Comparison of ENCODE assay signal across 20 cellular contexts in genomic region chr5:80301342-80301741, GRCh38. TPM values are rescaled to one million over a fixed set of nuclear protein-coding genes. Genes with fewer than 3 reads are reported as not detected.
"Had no signal": no experiment of that assay in that cellular context is flagged by ENCODE, and none has a peak within 500 bp of the region (broad histone marks: within the 10 kb centered on the region; RNA-seq: fewer than 3 reads in every experiment).

No MANE protein-coding gene starts in this region.

RNA-seq across cellular contexts. Expression of gene SPZ1, which starts 18.5 kb away (rescaled TPM):
- total RNA-seq: activated naive CD4-positive, alpha-beta T cell treated with anti-CD3 and anti-CD28 coated beads for 36 hours; activated naive CD4-positive, alpha-beta T cell treated with anti-CD3 and anti-CD28 coated beads, Interleukin-2, amount 50 U/mL, for 72 hours; activated naive CD8-positive, alpha-beta T cell treated with anti-CD3 and anti-CD28 coated beads for 36 hours; activated naive CD8-positive, alpha-beta T cell treated with anti-CD3 and anti-CD28 coated beads, Interleukin-2, amount 10 ng/mL, durations not matched to agents 7 days and 5 days; activated T-cell treated with anti-CD3 and anti-CD28 coated beads, Interleukin-2, amount 50 U/mL, for 4 hours; activated T-cell treated with anti-CD3 and anti-CD28 coated beads, Interleukin-2, amount 50 U/mL, for 72 hours; activated T-helper 1 cell treated with anti-CD3 and anti-CD28 coated beads, Interleukin-12 subunit alpha, Interleukin-12 subunit beta, Interleukin-2, Interleukin-4 antibody, amounts not matched to agents 30 ng/mL and 10 ng/mL and 1 ng/mL, durations not matched to agents 14 hours and 24 hours and 36 hours; activated T-helper 17 cell treated with anti-CD3 and anti-CD28 coated beads, Interleukin-2, amount 50 U/mL, for 72 hours; activated T-helper 2 cell treated with anti-CD3 and anti-CD28 coated beads, Interferon-gamma antibody, Interleukin-2, Interleukin-4, amounts not matched to agents 10 μg/mL and 5 μg/mL and 100 μg/mL, durations not matched to agents 14 hours and 24 hours and 36 hours; adrenal gland; aorta; ascending aorta; astrocyte; body of pancreas; breast epithelium; bronchial epithelial cell; cardiac muscle cell; cardiac septum; cerebellum; chondrocyte had no signal
